In genomic region chr6:26537846-26538571, GRCh38 we compare ENCODE assay signal across 8 cellular contexts. TPM values are rescaled to one million over a fixed set of nuclear protein-coding genes. Genes with fewer than 3 reads are reported as not detected.
DNase-seq lines count a peak whose midpoint lies in the region; ATAC-seq and TF ChIP-seq lines count a peak whose summit lies in the region.

Gene HMGN4, plus strand, starts transcription at chr6:26538366. Its CDS starts 6,841 bp downstream, at chr6:26545207.

- H3K36me3 ChIP-seq in BE2C, result peaks cover 7% of the 10 kb centered on the region; the same call in 1 of the 2 replicates
- no peaks in the 10 kb centered on the region for H3K36me3 ChIP-seq in colonic mucosa

- peak within 1 kb of the TSS; percentile 72 to 94 for H3K9ac ChIP-seq in colonic mucosa (ENCODE audit: low read depth in 2 of 2, low read length in 2 of 2)

- H3K27me3 ChIP-seq in BE2C (no peaks in the 10 kb centered on the region), colonic mucosa (no peaks in the 10 kb centered on the region)

- H3K4me1 ChIP-seq in BE2C (no peaks in the 10 kb centered on the region), colonic mucosa (peaks cover 12% of the 10 kb centered on the region)

- DNase-seq in BE2C (peak; percentile 90), NCI-H526 treated with DMSO at 0.1 percent for 48 hours (lab: John Stamatoyannopoulos, UW) (peak; percentile 95), colonic mucosa (peak; percentile 87), left lobe of liver (ENCODE audit: low spot score) (peak; percentile 76)
- DNase-seq in activated CD4-positive, alpha-beta T cell treated with anti-CD3 and anti-CD28 coated beads for 48 hours, result peak; percentile 86
- DNase-seq in stimulated activated CD4-positive, alpha-beta T cell treated with anti-CD3 and anti-CD28 coated beads, Interleukin-2, amount 100 ng/mL, for 4 hours (ENCODE audit: low read depth), result peak; percentile 75

- peak; percentile 10; the same call in 1 of the 2 replicates for TF ChIP-seq CTCF in BE2C (IDR thresholded peaks at IDR 0.05; ENCODE audit: low read depth, low read length)
- no peak for TF ChIP-seq CTCF in colonic mucosa (IDR thresholded peaks at IDR 0.05)

- peak within 1 kb of the TSS; percentile 93 for H3K27ac ChIP-seq in colonic mucosa

- H3K9me3 ChIP-seq in BE2C (no peaks in the 10 kb centered on the region), colonic mucosa (no peaks in the 10 kb centered on the region)

- H3K4me3 ChIP-seq in BE2C (ENCODE audit: low read depth, low read length), result peak within 1 kb of the TSS; percentile 80
- H3K4me3 ChIP-seq in colonic mucosa, result peak within 1 kb of the TSS; percentile 77

- peak; percentile 66 for ATAC-seq in GM19324 (IDR thresholded peaks at IDR 0.05; ENCODE audit: low FRiP score, unreplicated experiment)
- peak; percentile 49 for ATAC-seq in HG03460 (IDR thresholded peaks at IDR 0.05; ENCODE audit: unreplicated experiment)
- ATAC-seq in left lobe of liver, result peak; percentile 76

- intact Hi-C loops in colonic mucosa (cut with DNase I), result no loop called here

RNA-seq across cellular contexts. Expression of gene HMGN4, which starts in this region (rescaled TPM):
- polyA plus RNA-seq in BE2C (2012; ENCODE audit: insufficient read depth, insufficient read length, low read depth), result 59.1 TPM
- total RNA-seq in colonic mucosa (10 to 100 TPM; 40.6 to 56.0 TPM), left lobe of liver (4.7 TPM)

Comparison
In these comparisons a context has a peak if more than half of its experiments do, and no peak if none do; other contexts are left out.
1. Peak in every context shown above with its lines: DNase-seq, ATAC-seq, H3K4me3 ChIP-seq and H3K27ac ChIP-seq.